In genomic region chr12:108721824-108722223, GRCh38 we compare ENCODE assay signal across 14 cellular contexts. TPM values are rescaled to one million over a fixed set of nuclear protein-coding genes. Genes with fewer than 3 reads are reported as not detected.
DNase-seq lines count a peak whose midpoint lies in the region; ATAC-seq, FAIRE-seq and TF ChIP-seq lines count a peak whose summit lies in the region.
"Had no signal": no experiment of that assay in that cellular context is flagged by ENCODE, and none has a peak within 500 bp of the region (broad histone marks: within the 10 kb centered on the region; RNA-seq: fewer than 3 reads in every experiment).

No MANE protein-coding gene starts in this region.

- no peak for TF ChIP-seq CTCF in HepG2 (CRISPR knock-in tag; IDR thresholded peaks at IDR 0.05)
- no peak for TF ChIP-seq CTCF in right lobe of liver (IDR thresholded peaks at IDR 0.05)
- TF ChIP-seq CTCF in esophagus squamous epithelium (IDR thresholded peaks at IDR 0.05), result no peak
- no peak for TF ChIP-seq CTCF in psoas muscle (IDR thresholded peaks at IDR 0.05)

- H3K27ac ChIP-seq in HepG2 (ENCODE audit: extremely low read length, insufficient read depth, low read length), result no peak overlapping the region
- H3K27ac ChIP-seq in right lobe of liver, result peak overlapping the region in 1 of 3 donors; percentile 61
- peak overlapping the region in 3 of 4 donors; percentile 75 to 83 (median 79) for H3K27ac ChIP-seq in esophagus squamous epithelium
- H3K27ac ChIP-seq in psoas muscle, result peak overlapping the region; percentile 84

- in situ Hi-C loops in HepG2 (cut with HindIII; ENCODE audit: extremely low pct_ligation_motif_present, low pct_unique_long_range_greater_than_20kb), result no loop called here
- in situ Hi-C loops in KBM-7 (cut with MboI; ENCODE audit: low pct_unique_long_range_greater_than_20kb, low sequenced_read_pairs), result no loop called here

- H4K20me1 ChIP-seq in HepG2 (ENCODE audit: insufficient read depth, low read length), result peaks cover 56% of the 10 kb centered on the region

- no peak overlapping the region for H3K9ac ChIP-seq in HepG2 (ENCODE audit: insufficient read depth, low read depth, low read length)

- H3K36me3 ChIP-seq in HepG2 (replicated peaks in 1 of 2; ENCODE audit: control insufficient read depth in 1 of 2, insufficient read depth in 2 of 2, low read length in 2 of 2), result peaks cover 0 to 13% of the 10 kb centered on the region in 2 experiments; a peak in 3 of 5 replicates
- H3K36me3 ChIP-seq in right lobe of liver, result no peaks in the 10 kb centered on the region
- peaks cover 0 to 10% (median 4%) of the 10 kb centered on the region in 3 donors for H3K36me3 ChIP-seq in esophagus squamous epithelium
- H3K36me3 ChIP-seq in psoas muscle (ENCODE audit: insufficient read depth in 1 of 2, low read depth in 1 of 2), result no peaks in the 10 kb centered on the region

- ATAC-seq in HepG2, result no peak
- ATAC-seq in right lobe of liver, result no peak
- ATAC-seq in psoas muscle, result peak in 1 of 4 donors; percentile 1
- no peak for ATAC-seq in GM18858 (IDR thresholded peaks at IDR 0.05; ENCODE audit: unreplicated experiment)
- ATAC-seq: activated CD8-positive, alpha-beta T cell treated with anti-CD3 and anti-CD28 coated beads for 36 hours; naive thymus-derived CD4-positive, alpha-beta T cell had no signal

- TF ChIP-seq POLR2A in HepG2 (IDR thresholded peaks at IDR 0.05; ENCODE audit: insufficient read depth in 1 of 2, low read depth in 2 of 2, low read length in 2 of 2) (no peak), right lobe of liver (IDR thresholded peaks at IDR 0.05) (no peak), esophagus squamous epithelium (IDR thresholded peaks at IDR 0.05) (no peak)

- H3K79me2 ChIP-seq in HepG2 (ENCODE audit: insufficient read depth, low read length), result peaks cover 94% of the 10 kb centered on the region

- FAIRE-seq in HepG2 (lab: Jason Lieb, UNC), result no peak

- H3K27me3 ChIP-seq in HepG2 (ENCODE audit: control insufficient read depth in 1 of 2, insufficient read depth in 2 of 2, low read length in 2 of 2) (no peaks in the 10 kb centered on the region), right lobe of liver (no peaks in the 10 kb centered on the region), esophagus squamous epithelium (no peaks in the 10 kb centered on the region), psoas muscle (ENCODE audit: insufficient read depth in 3 of 3, low read length in 2 of 3) (no peaks in the 10 kb centered on the region)
- H3K27me3 ChIP-seq: testis had no signal

- H3K9me3 ChIP-seq in HepG2 (ENCODE audit: low read length) (no peaks in the 10 kb centered on the region), right lobe of liver (no peaks in the 10 kb centered on the region), esophagus squamous epithelium (no peaks in the 10 kb centered on the region), psoas muscle (no peaks in the 10 kb centered on the region)
- H3K9me3 ChIP-seq: testis had no signal

- WGBS in HepG2 (ENCODE audit: low lambda C conversion rate), result 78% methylated on average over 2 of the region's 2 CpGs
- 73% methylated on average over 2 of the region's 2 CpGs for WGBS in right lobe of liver (ENCODE audit: insufficient coverage, low coverage, low lambda C conversion rate, missing lambda C conversion rate)
- 61 to 63% methylated on average over 2 of the region's 2 CpGs for WGBS in esophagus squamous epithelium, 2 donors
- 42 to 84% (median 54%) methylated on average over 2 of the region's 2 CpGs for WGBS in psoas muscle, 3 donors

- H3K4me1 ChIP-seq in HepG2 (ENCODE audit: insufficient read depth, low read length) (peaks cover 64% of the 10 kb centered on the region), right lobe of liver (peaks cover 0 to 16% (median 5%) of the 10 kb centered on the region in 4 donors), esophagus squamous epithelium (peaks cover 22 to 88% (median 67%) of the 10 kb centered on the region in 3 donors), psoas muscle (peaks cover 85% of the 10 kb centered on the region)

- DNase-seq in HepG2 (ENCODE audit: low spot score), result no peak
- DNase-seq in right lobe of liver, result no peak
- no peak for DNase-seq in esophagus squamous epithelium (lab: John Stamatoyannopoulos, UW)
- DNase-seq in psoas muscle, result no peak
- no peak for DNase-seq in KBM-7
- DNase-seq in NCI-H446 treated with DMSO at 0.1 percent for 48 hours (lab: John Stamatoyannopoulos, UW), result no peak
- no peak for DNase-seq in ureter (ENCODE audit: low spot score)
- DNase-seq: activated CD8-positive, alpha-beta T cell treated with anti-CD3 and anti-CD28 coated beads for 36 hours; erythroblast; naive thymus-derived CD4-positive, alpha-beta T cell; NCI-H1436 treated with DMSO at 0.1 percent for 48 hours; NCI-H510A treated with DMSO at 0.1 percent for 48 hours; testis had no signal

- POLR2A ChIA-PET in HepG2 (lab: Yijun Ruan, JAX), result no interaction called here

- H2AFZ ChIP-seq in HepG2 (ENCODE audit: low read length), result no peak overlapping the region

- no peak overlapping the region for H3K4me2 ChIP-seq in HepG2 (ENCODE audit: low read depth, low read length)

- no peak for TF ChIP-seq RAD21 in HepG2 (CRISPR knock-in tag; IDR thresholded peaks at IDR 0.05)

- intact Hi-C loops in HepG2 (cut with micrococcal nuclease; ENCODE audit: unreplicated experiment) (no loop called here), right lobe of liver (cut with DNase I) (no loop called here), esophagus squamous epithelium (cut with DNase I) (no loop called here), psoas muscle (cut with DNase I) (loop anchor here in 1 of 2 donors (2.0 kb wide), 1 partner anchor 17 kb away; no protein-coding TSS in a partner anchor)

- BruUV-seq in HepG2 (replicated peaks; lab: Mats Ljungman, UMichigan), result no TSS peak

- CTCF ChIA-PET in HepG2 (lab: Yijun Ruan, JAX; ENCODE audit: low intra/inter-chr PET ratio, low total read pairs), result no interaction called here

- H3K4me3 ChIP-seq in HepG2 (replicated peaks in 1 of 3; ENCODE audit: insufficient read depth in 1 of 3, low read depth in 2 of 3, low read length in 3 of 3) (no peak overlapping the region), right lobe of liver (no peak overlapping the region), esophagus squamous epithelium (no peak overlapping the region), psoas muscle (peak overlapping the region; percentile 5)
- H3K4me3 ChIP-seq: testis had no signal

- TF ChIP-seq EP300 in HepG2 (IDR thresholded peaks at IDR 0.05; ENCODE audit: low read depth in 2 of 2, low read length in 2 of 2) (no peak), HepG2 (CRISPR knock-in tag; IDR thresholded peaks at IDR 0.05; ENCODE audit: borderline replicate concordance) (no peak)

TF ChIP-seq in HepG2, 621 proteins besides CTCF, POLR2A, EP300 and RAD21:
- TF ChIP-seq ZNF652 (CRISPR knock-in tag; IDR thresholded peaks at IDR 0.05; ENCODE audit: borderline replicate concordance, low read depth), result peak; percentile 32; the same call in 1 of the 2 replicates
- TF ChIP-seq HNF4G (IDR thresholded peaks at IDR 0.05; ENCODE audit: borderline replicate concordance, low read depth, low read length), result no peak
- TF ChIP-seq HNF4G (CRISPR knock-in tag; IDR thresholded peaks at IDR 0.05; ENCODE audit: borderline replicate concordance, low read depth), result no peak

RNA-seq across cellular contexts. Expression of gene CORO1C, which starts 9.5 kb away (rescaled TPM):
- total RNA-seq in HepG2 (2016; rRNA removed; fragmentation: Illumina TruSeq; extraction: Trizol) (73.7 and 128 TPM in 2 replicates), right lobe of liver (100 to 1,000 TPM in 1 of 6 experiments, 10 to 100 TPM in 5; 36.6 to 100 (median 57.5) TPM), esophagus squamous epithelium (100 to 1,000 TPM in 3 of 4 donors, 10 to 100 TPM in 1; 67.2 to 142 (median 114) TPM), psoas muscle (10 to 100 TPM; 32.4 to 67.1 (median 59.2) TPM), ureter (167 TPM)
- 21.0 and 28.0 TPM in 2 replicates for total RNA-seq in HepG2 (2016; cell fraction: cytosol; rRNA removed; fragmentation: Illumina TruSeq; extraction: Trizol; ENCODE audit: low read depth)
- 70.7 and 135 TPM in 2 replicates for total RNA-seq in HepG2 (2016; cell fraction: insoluble cytoplasmic fraction; rRNA removed; fragmentation: Illumina TruSeq; extraction: Trizol)
- 29.9 and 30.4 TPM in 2 replicates for total RNA-seq in HepG2 (2016; cell fraction: membrane; rRNA removed; fragmentation: Illumina TruSeq; extraction: Trizol)
- 66.4 and 67.4 TPM in 2 replicates for total RNA-seq in HepG2 (2016; cell fraction: nucleus; rRNA removed; fragmentation: Illumina TruSeq; extraction: Trizol)
- polyA plus RNA-seq in HepG2 (2011; rRNA removed) (116 and 131 TPM in 2 replicates), psoas muscle (10 to 100 TPM; 16.9 to 40.5 (median 19.4) TPM)
- polyA plus RNA-seq in HepG2 (2011; cell fraction: cytosol; rRNA removed), result 95.2 and 104 TPM in 2 replicates
- polyA plus RNA-seq in HepG2 (2011; cell fraction: nucleus; rRNA removed), result 66.8 and 86.4 TPM in 2 replicates
- 68.8 and 74.2 TPM in 2 replicates for polyA plus RNA-seq in HepG2 (2012)
- 5.3 and 6.6 TPM in 2 replicates for polyA plus RNA-seq in HepG2 (2016; cell fraction: cytosol; fragmentation: Illumina TruSeq; extraction: Trizol; ENCODE audit: low read depth)
- polyA plus RNA-seq in HepG2 (2016; cell fraction: insoluble cytoplasmic fraction; fragmentation: Illumina TruSeq; extraction: Trizol; ENCODE audit: low read depth), result 202 and 219 TPM in 2 replicates
- 17.3 and 18.7 TPM in 2 replicates for polyA plus RNA-seq in HepG2 (2016; cell fraction: membrane; fragmentation: Illumina TruSeq; extraction: Trizol; ENCODE audit: low read depth)
- polyA plus RNA-seq in HepG2 (2016; cell fraction: nucleus; fragmentation: Illumina TruSeq; extraction: Trizol; ENCODE audit: insufficient read depth, low read depth), result 93.1 and 94.0 TPM in 2 replicates
- 321 and 493 TPM in 2 replicates for polyA minus RNA-seq in HepG2 (2011; rRNA and poly(A)+ RNA removed; ENCODE audit: low replicate concordance)
- polyA minus RNA-seq in HepG2 (2011; cell fraction: cytosol; rRNA and poly(A)+ RNA removed), result 108 and 148 TPM in 2 replicates
- polyA minus RNA-seq in HepG2 (2011; cell fraction: nucleus; rRNA and poly(A)+ RNA removed), result 132 and 144 TPM in 2 replicates
